In the genomic region with DNA sequence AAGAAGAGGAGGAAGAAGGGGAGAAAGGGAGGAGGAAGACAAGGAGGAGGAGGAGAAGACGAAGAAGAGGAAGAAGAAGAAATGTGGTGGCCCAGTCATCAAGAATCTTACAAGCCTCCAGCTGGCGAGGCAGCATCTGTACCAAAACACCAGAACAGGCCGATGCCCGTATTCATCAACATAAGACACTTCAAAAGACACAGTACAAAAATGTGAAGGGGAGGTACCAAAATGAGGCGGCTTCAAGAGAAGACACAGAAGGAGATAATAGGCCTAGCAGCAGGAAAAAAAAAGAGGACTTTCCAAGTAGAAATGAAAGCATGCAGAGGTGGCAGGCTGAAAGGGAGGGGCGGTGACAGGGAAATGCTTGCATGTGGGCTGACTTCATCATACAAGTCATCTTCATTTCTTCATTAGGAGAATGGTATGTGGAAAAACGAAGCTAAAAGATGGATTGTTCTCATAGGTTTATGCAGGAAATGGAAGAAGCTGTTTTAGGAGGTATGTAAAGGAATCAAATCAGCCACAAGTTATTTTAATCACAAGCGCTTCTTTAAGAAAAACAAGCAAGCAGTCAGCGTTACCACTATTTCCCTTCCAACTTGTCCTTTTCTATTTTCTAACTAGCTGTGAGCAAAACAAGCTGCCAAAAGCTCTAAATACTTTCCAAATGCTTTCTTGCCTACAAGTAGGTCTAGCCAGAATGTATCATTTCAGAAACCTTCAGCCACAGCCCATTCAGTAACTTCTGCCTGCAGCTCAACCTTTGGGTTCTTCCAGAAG, we compare ENCODE assay signal across 8 cellular contexts.
DNase-seq lines count a peak whose midpoint lies in the region; ATAC-seq and TF ChIP-seq lines count a peak whose summit lies in the region.

No MANE protein-coding gene starts in this region.

- H3K27ac ChIP-seq in fibroblast of lung (ENCODE audit: insufficient read depth, low read length) (peak overlapping the region; percentile 61), RWPE1 (no peak overlapping the region)

- H3K9ac ChIP-seq in fibroblast of lung (ENCODE audit: insufficient read depth, low read length) = no peak overlapping the region

- no peaks in the 10 kb centered on the region for H4K20me1 ChIP-seq in fibroblast of lung (ENCODE audit: control insufficient read depth, extremely low read depth, insufficient read depth, low read length)

- no peak for DNase-seq in GM06990 (ENCODE audit: extremely low read depth, insufficient read length)
- DNase-seq in activated CD4-positive, alpha-beta T cell treated with anti-CD3 and anti-CD28 coated beads, Interleukin-2, amount 50 U/mL, for 48 hours = peak; percentile 49 to 62
- peak; percentile 82 to 89 for DNase-seq in fibroblast of lung (ENCODE audit: low read depth in 2 of 2)
- DNase-seq in progenitor cell of endocrine pancreas (ENCODE audit: low spot score, unreplicated experiment) = no peak
- no peak for DNase-seq in RWPE1 (ENCODE audit: low spot score)
- no peak for DNase-seq in erythroblast (lab: John Stamatoyannopoulos, UW)
- DNase-seq in SW 1271 (lab: John Stamatoyannopoulos, UW) = no peak

- H3K4me3 Mint-ChIP-seq in progenitor cell of endocrine pancreas (ENCODE audit: low read depth) = no peak overlapping the region

- H3K79me2 ChIP-seq in fibroblast of lung (ENCODE audit: control insufficient read depth, insufficient read depth, low read length) = peaks cover 1% of the 10 kb centered on the region

- peaks cover 32% of the 10 kb centered on the region for H3K36me3 Mint-ChIP-seq in progenitor cell of endocrine pancreas (ENCODE audit: insufficient read depth)

- peak overlapping the region; percentile 86 for H3K4me2 ChIP-seq in fibroblast of lung (ENCODE audit: extremely low read depth, insufficient read depth, low read length)

- peaks cover 7% of the 10 kb centered on the region for H3K4me1 ChIP-seq in fibroblast of lung (ENCODE audit: control insufficient read depth, extremely low read depth, insufficient read depth, low read length)

- peak overlapping the region; percentile 13 for H2AFZ ChIP-seq in fibroblast of lung (ENCODE audit: low read length)

- POLR2A ChIA-PET in RWPE1 (lab: Yijun Ruan, JAX; ENCODE audit: low non-redundant PET) = no interaction called here

- H3K9me3 ChIP-seq in fibroblast of lung (ENCODE audit: control insufficient read depth, insufficient read depth, low read depth, low read length) = no peaks in the 10 kb centered on the region

- H3K27me3 Mint-ChIP-seq in progenitor cell of endocrine pancreas = no peaks in the 10 kb centered on the region

- H3K9me3 Mint-ChIP-seq in progenitor cell of endocrine pancreas (ENCODE audit: low read depth) = no peaks in the 10 kb centered on the region

- H3K4me3 ChIP-seq in GM06990 (replicated peaks; ENCODE audit: low read depth, low read length) = peak overlapping the region; percentile 30; the same call in 1 of the 2 replicates
- peak overlapping the region; percentile 5 to 47 (median 12) for H3K4me3 ChIP-seq in fibroblast of lung (replicated peaks in 1 of 4; ENCODE audit: control extremely low read depth in 1 of 4, insufficient read depth in 1 of 4, low read depth in 3 of 4, low read length in 4 of 4)

- ATAC-seq in GM21360 (IDR thresholded peaks at IDR 0.05; ENCODE audit: unreplicated experiment) = no peak

- H3K36me3 ChIP-seq in GM06990 (ENCODE audit: control insufficient read depth, insufficient read depth, low read length) (no peaks in the 10 kb centered on the region; the same call in 1 of the 2 replicates), fibroblast of lung (ENCODE audit: control insufficient read depth, insufficient read depth, low read length) (no peaks in the 10 kb centered on the region)

- CTCF ChIA-PET in RWPE1 (lab: Yijun Ruan, JAX) = interaction anchor here (0.6 kb wide), 1 partner anchor 561 kb away, joined by 8 read pairs; no protein-coding TSS in a partner anchor

- H3K27me3 ChIP-seq in GM06990 (replicated peaks; ENCODE audit: control insufficient read depth, insufficient read depth, low read length) (no peaks in the 10 kb centered on the region), fibroblast of lung (ENCODE audit: control insufficient read depth, insufficient read depth, low read length) (no peaks in the 10 kb centered on the region)

- H3K27ac Mint-ChIP-seq in progenitor cell of endocrine pancreas = peak overlapping the region; percentile 29

- TF ChIP-seq CTCF in GM06990 (IDR thresholded peaks at IDR 0.05; ENCODE audit: insufficient read depth, low read length, poor library complexity, severe bottlenecking) (no peak), fibroblast of lung (conservative IDR thresholded peaks at IDR 0.05 in 1 of 2, IDR thresholded peaks at IDR 0.05 in 1 of 2; ENCODE audit: low read depth in 1 of 2, low read length in 2 of 2) (no peak), progenitor cell of endocrine pancreas (IDR thresholded peaks at IDR 0.05; ENCODE audit: unreplicated experiment) (no peak), RWPE1 (conservative IDR thresholded peaks at IDR 0.05; ENCODE audit: low read depth) (no peak)

- peaks cover 3% of the 10 kb centered on the region for H3K4me1 Mint-ChIP-seq in progenitor cell of endocrine pancreas (ENCODE audit: low read depth)

- TF ChIP-seq POLR2A in erythroblast (IDR thresholded peaks at IDR 0.05; ENCODE audit: low read length) = no peak

Comparison
In these comparisons a context has a peak if more than half of its experiments do, and no peak if none do; other contexts are left out.
1. DNase-seq: peak in activated CD4-positive, alpha-beta T cell treated with anti-CD3 and anti-CD28 coated beads, Interleukin-2, amount 50 U/mL, for 48 hours (2 of 2) and fibroblast of lung (2 of 2); none in GM06990 (single experiment), progenitor cell of endocrine pancreas (single experiment), RWPE1 (single experiment), erythroblast (0 of 2) and SW 1271 (0 of 2).